In the genomic region with DNA sequence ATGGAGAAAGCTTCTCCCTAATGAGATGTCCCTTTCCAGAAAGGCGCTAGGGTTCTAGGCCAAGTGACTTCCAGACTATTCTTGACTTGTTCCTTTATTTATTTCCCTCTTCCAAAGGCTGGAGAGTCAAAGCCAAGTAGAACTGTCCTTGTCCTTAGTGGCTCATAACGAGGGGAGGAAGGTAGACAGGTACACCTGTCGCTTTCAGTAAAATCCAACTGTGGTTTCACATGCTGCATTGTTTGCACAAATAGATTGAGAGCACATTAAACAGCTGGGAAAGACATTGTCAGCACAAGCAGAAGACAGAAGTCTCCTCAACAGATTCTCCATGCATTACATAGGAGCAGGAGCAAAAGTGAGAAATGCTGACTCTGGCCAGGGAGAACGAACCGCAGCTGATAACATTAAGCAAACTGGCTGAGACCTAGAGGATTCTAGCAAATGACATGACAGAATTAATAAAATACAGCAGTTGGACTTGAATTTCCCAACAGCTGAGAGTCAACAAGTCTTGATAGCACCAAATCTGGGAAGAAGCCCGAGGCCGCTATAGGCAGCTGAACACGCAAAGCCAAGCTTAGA, we compare ENCODE assay signal across 18 cellular contexts.
DNase-seq lines count a peak whose midpoint lies in the region; TF ChIP-seq lines count a peak whose summit lies in the region.
"Had no signal": no experiment of that assay in that cellular context is flagged by ENCODE, and none has a peak within 500 bp of the region (broad histone marks: within the 10 kb centered on the region; RNA-seq: fewer than 3 reads in every experiment).

No MANE protein-coding gene starts in this region.

- CTCF ChIA-PET in HEK293 (lab: Yijun Ruan, JAX), result interaction anchor here (0.6 kb wide), 1 partner anchor 49 kb away, joined by 7 read pairs; no protein-coding TSS in a partner anchor
- CTCF ChIA-PET in activated CD4-positive, alpha-beta memory T cell treated with anti-CD3 and anti-CD28 coated beads, Interleukin-2, amount 10 ng/mL, durations not matched to agents 7 days and 5 days (lab: Charles Lee), result no interaction called here

- intact Hi-C loops in esophagus muscularis mucosa (cut with DNase I), result no loop called here

- TF ChIP-seq EP300 in esophagus muscularis mucosa (IDR thresholded peaks at IDR 0.05), result no peak

- H3K36me3 ChIP-seq in HEK293 (ENCODE audit: control insufficient read depth in 2 of 2, insufficient read depth in 1 of 2, low read length in 2 of 2), result no peaks in the 10 kb centered on the region
- H3K36me3 ChIP-seq in esophagus muscularis mucosa, result no peaks in the 10 kb centered on the region
- H3K36me3 ChIP-seq: HAP-1 had no signal

- 79% methylated on average over 8 of the region's 8 CpGs for WGBS in esophagus muscularis mucosa

- H3K27me3 Mint-ChIP-seq in activated CD4-positive, alpha-beta memory T cell treated with anti-CD3 and anti-CD28 coated beads, Interleukin-2, amount 10 ng/mL, durations not matched to agents 7 days and 5 days, result peaks cover 10% of the 10 kb centered on the region

- no peak overlapping the region for H3K4me3 Mint-ChIP-seq in activated CD4-positive, alpha-beta memory T cell treated with anti-CD3 and anti-CD28 coated beads, Interleukin-2, amount 10 ng/mL, durations not matched to agents 7 days and 5 days
- H3K4me3 Mint-ChIP-seq: CD8-positive, alpha-beta memory T cell had no signal

- no peaks in the 10 kb centered on the region for H3K36me3 Mint-ChIP-seq in activated CD4-positive, alpha-beta memory T cell treated with anti-CD3 and anti-CD28 coated beads, Interleukin-2, amount 10 ng/mL, durations not matched to agents 7 days and 5 days (ENCODE audit: low read depth)
- H3K36me3 Mint-ChIP-seq: IgD-negative memory B cell had no signal

- DNase-seq in DMS153 (lab: John Stamatoyannopoulos, UW), result peak; percentile 9
- no peak for DNase-seq in DMS153 treated with DMSO at 0.1 percent for 48 hours (lab: John Stamatoyannopoulos, UW; ENCODE audit: unreplicated experiment)
- peak; percentile 2 for DNase-seq in NCI-H69 (lab: John Stamatoyannopoulos, UW)
- DNase-seq in fibroblast of pulmonary artery (ENCODE audit: low read depth), result peak; percentile 71
- no peak for DNase-seq in esophagus muscularis mucosa (ENCODE audit: extremely low spot score)
- no peak for DNase-seq in activated CD4-positive, alpha-beta memory T cell treated with anti-CD3 and anti-CD28 coated beads, Interleukin-2, amount 10 ng/mL, durations not matched to agents 7 days and 5 days
- no peak for DNase-seq in NCI-H1436 treated with DMSO at 0.1 percent for 48 hours (lab: John Stamatoyannopoulos, UW)
- DNase-seq: CD8-positive, alpha-beta memory T cell; DMS 273 treated with DMSO at 0.1 percent for 48 hours; MV-4-11; NCI-H146; NCI-H446 treated with DMSO at 0.1 percent for 48 hours; SK-N-SH had no signal

- no peak for TF ChIP-seq CTCF in HEK293 (tag by site-specific recombination; IDR thresholded peaks at IDR 0.05)
- no peak for TF ChIP-seq CTCF in fibroblast of pulmonary artery (IDR thresholded peaks at IDR 0.05; ENCODE audit: low read length, missing control alignments)
- no peak for TF ChIP-seq CTCF in esophagus muscularis mucosa (IDR thresholded peaks at IDR 0.05)

- peaks cover 0 to 29% (median 0%) of the 10 kb centered on the region in 4 donors for H3K27me3 ChIP-seq in esophagus muscularis mucosa

- H3K4me1 Mint-ChIP-seq in activated CD4-positive, alpha-beta memory T cell treated with anti-CD3 and anti-CD28 coated beads, Interleukin-2, amount 10 ng/mL, durations not matched to agents 7 days and 5 days, result no peaks in the 10 kb centered on the region

- H3K4me3 ChIP-seq in HEK293 (ENCODE audit: low read depth, low read length), result no peak overlapping the region
- H3K4me3 ChIP-seq in fibroblast of pulmonary artery (replicated peaks; ENCODE audit: low read depth, low read length), result no peak overlapping the region
- no peak overlapping the region for H3K4me3 ChIP-seq in esophagus muscularis mucosa
- H3K4me3 ChIP-seq: GM12878, HAP-1 had no signal

- no peaks in the 10 kb centered on the region; the same call in none of the 2 replicates for H3K9me3 ChIP-seq in HEK293 (ENCODE audit: control insufficient read depth, insufficient read depth, low read depth, low read length)
- H3K9me3 ChIP-seq in esophagus muscularis mucosa, result peaks cover 0 to 26% (median 21%) of the 10 kb centered on the region in 4 donors

- H3K27ac Mint-ChIP-seq in activated CD4-positive, alpha-beta memory T cell treated with anti-CD3 and anti-CD28 coated beads, Interleukin-2, amount 10 ng/mL, durations not matched to agents 7 days and 5 days, result no peak overlapping the region
- H3K27ac Mint-ChIP-seq: IgD-negative memory B cell had no signal

- peaks cover 3% of the 10 kb centered on the region for H3K9me3 Mint-ChIP-seq in activated CD4-positive, alpha-beta memory T cell treated with anti-CD3 and anti-CD28 coated beads, Interleukin-2, amount 10 ng/mL, durations not matched to agents 7 days and 5 days

- POLR2A ChIA-PET in HEK293 (lab: Yijun Ruan, JAX), result no interaction called here
- POLR2A ChIA-PET in activated CD4-positive, alpha-beta memory T cell treated with anti-CD3 and anti-CD28 coated beads, Interleukin-2, amount 10 ng/mL, durations not matched to agents 7 days and 5 days (lab: Charles Lee), result no interaction called here

- TF ChIP-seq POLR2A in esophagus muscularis mucosa (IDR thresholded peaks at IDR 0.05; ENCODE audit: low read depth), result no peak

- H3K4me1 ChIP-seq in HEK293 (ENCODE audit: control insufficient read depth, insufficient read depth, low read length) (no peaks in the 10 kb centered on the region), esophagus muscularis mucosa (no peaks in the 10 kb centered on the region)
- H3K4me1 ChIP-seq: HAP-1 had no signal

- H3K27ac ChIP-seq in HEK293 (ENCODE audit: extremely low read depth, low read depth, low read length) (no peak overlapping the region), esophagus muscularis mucosa (replicated peaks in 1 of 4) (no peak overlapping the region)
- H3K27ac ChIP-seq: 22Rv1 had no signal

TF ChIP-seq in HEK293, 187 proteins besides CTCF, POLR2A, EP300 and RAD21:
- no peak for TF ChIP-seq TRIM28 (IDR thresholded peaks at IDR 0.05; ENCODE audit: borderline replicate concordance, low read length)
- TF ChIP-seq ZNF391 (tag by site-specific recombination; IDR thresholded peaks at IDR 0.05; ENCODE audit: borderline replicate concordance, low read depth), result no peak
- TF ChIP-seq SCRT1 (tag by site-specific recombination; IDR thresholded peaks at IDR 0.05; ENCODE audit: borderline replicate concordance), result peak; percentile 65; the same call in 1 of the 2 replicates
- no peak for TF ChIP-seq ZNF658 (tag by site-specific recombination; IDR thresholded peaks at IDR 0.05)
- TF ChIP-seq GLIS1 (tag by site-specific recombination; IDR thresholded peaks at IDR 0.05), result no peak
- TF ChIP-seq, protein P1, sequence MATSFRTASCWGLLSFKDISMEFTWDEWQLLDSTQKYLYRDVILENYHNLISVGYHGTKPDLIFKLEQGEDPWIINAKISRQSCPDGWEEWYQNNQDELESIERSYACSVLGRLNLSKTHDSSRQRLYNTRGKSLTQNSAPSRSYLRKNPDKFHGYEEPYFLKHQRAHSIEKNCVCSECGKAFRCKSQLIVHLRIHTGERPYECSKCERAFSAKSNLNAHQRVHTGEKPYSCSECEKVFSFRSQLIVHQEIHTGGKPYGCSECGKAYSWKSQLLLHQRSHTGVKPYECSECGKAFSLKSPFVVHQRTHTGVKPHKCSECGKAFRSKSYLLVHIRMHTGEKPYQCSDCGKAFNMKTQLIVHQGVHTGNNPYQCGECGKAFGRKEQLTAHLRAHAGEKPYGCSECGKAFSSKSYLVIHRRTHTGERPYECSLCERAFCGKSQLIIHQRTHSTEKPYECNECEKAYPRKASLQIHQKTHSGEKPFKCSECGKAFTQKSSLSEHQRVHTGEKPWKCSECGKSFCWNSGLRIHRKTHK (tag by site-specific recombination; IDR thresholded peaks at IDR 0.05), result no peak
- peak; percentile 64; the same call in 1 of the 2 replicates for TF ChIP-seq SCRT2 (tag by site-specific recombination; IDR thresholded peaks at IDR 0.05)
- TF ChIP-seq ZNF558 (tag by site-specific recombination; IDR thresholded peaks at IDR 0.05), result no peak
- no peak for TF ChIP-seq ZNF670 (tag by site-specific recombination; IDR thresholded peaks at IDR 0.05; ENCODE audit: low read depth)
- no peak for TF ChIP-seq ZNF223 (tag by site-specific recombination; IDR thresholded peaks at IDR 0.05)
- no peak for TF ChIP-seq ZNF596 (tag by site-specific recombination; IDR thresholded peaks at IDR 0.05)
- no peak for TF ChIP-seq TCF7L2 (IDR thresholded peaks at IDR 0.05; ENCODE audit: borderline replicate concordance, low read depth, low read length)
- TF ChIP-seq HOXA7 (CRISPR knock-in tag; IDR thresholded peaks at IDR 0.05; ENCODE audit: borderline replicate concordance), result no peak
- no peak for TF ChIP-seq ZNF211 (tag by site-specific recombination; IDR thresholded peaks at IDR 0.05; ENCODE audit: low read depth)
- TF ChIP-seq, protein P2, sequence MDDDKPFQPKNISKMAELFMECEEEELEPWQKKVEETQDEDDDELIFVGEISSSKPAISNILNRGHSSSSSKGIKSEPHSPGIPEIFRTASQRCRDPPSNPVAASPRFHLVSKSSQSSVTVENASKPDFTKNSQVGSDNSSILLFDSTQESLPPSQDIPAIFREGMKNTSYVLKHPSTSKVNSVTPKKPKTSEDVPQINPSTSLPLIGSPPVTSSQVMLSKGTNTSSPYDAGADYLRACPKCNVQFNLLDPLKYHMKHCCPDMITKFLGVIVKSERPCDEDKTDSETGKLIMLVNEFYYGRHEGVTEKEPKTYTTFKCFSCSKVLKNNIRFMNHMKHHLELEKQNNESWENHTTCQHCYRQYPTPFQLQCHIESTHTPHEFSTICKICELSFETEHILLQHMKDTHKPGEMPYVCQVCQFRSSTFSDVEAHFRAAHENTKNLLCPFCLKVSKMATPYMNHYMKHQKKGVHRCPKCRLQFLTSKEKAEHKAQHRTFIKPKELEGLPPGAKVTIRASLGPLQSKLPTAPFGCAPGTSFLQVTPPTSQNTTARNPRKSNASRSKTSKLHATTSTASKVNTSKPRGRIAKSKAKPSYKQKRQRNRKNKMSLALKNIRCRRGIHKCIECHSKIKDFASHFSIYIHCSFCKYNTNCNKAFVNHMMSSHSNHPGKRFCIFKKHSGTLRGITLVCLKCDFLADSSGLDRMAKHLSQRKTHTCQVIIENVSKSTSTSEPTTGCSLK (tag by site-specific recombination; IDR thresholded peaks at IDR 0.05), result no peak

Comparison
In these comparisons a context has a peak if more than half of its experiments do, and no peak if none do; other contexts are left out.
1. DNase-seq: peak in DMS153 (single experiment), NCI-H69 (single experiment) and fibroblast of pulmonary artery (single experiment); none in DMS153 treated with DMSO at 0.1 percent for 48 hours (single experiment), esophagus muscularis mucosa (single experiment), activated CD4-positive, alpha-beta memory T cell treated with anti-CD3 and anti-CD28 coated beads, Interleukin-2, amount 10 ng/mL, durations not matched to agents 7 days and 5 days (single experiment) and NCI-H1436 treated with DMSO at 0.1 percent for 48 hours (single experiment).